ENCODE assay signal across 1 cellular context in the genomic region with DNA sequence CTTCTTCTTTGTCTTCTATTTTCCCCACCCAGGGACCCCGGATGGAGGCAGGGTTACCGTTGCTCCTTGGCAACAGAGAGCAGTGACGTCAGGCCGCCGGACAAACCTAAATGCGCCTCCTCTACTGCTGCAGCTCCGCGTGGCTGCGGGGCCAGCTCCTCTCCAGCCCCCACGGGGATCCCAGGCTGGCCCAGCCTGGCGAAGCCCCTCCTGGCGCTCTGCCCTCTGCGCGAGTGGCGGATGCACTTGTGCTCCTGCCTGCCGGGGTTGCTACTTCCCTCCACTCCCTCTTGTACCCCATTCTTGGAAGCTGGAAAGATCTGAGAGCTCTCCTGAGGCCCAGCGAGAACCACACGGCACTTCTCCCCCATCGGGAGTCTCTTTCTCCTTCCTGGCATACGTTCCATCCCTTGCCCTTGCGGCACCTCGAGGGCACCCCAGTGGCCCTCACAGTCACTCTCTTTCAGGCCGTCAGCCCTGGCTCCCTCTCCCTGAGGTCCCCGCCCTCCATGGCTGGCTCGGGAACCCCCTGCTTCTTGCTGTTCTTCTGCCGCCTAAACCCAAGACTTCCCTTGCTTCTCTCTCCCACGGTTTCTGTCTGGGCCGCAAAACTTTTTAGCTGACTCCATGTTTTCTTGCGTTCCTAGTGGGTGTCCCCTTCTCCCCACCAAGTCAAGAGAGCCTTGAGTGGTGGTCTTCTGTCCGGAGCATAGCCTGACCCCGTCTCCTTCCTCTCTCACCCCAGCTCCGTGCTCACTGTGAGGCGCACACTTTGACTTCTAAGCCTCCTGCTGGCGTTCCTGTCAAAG.
TF ChIP-seq lines count a peak whose summit lies in the region.

No MANE protein-coding gene starts in this region.

TF ChIP-seq in H1, 55 proteins besides CTCF, POLR2A, EP300 and RAD21:
- TF ChIP-seq JUND (IDR thresholded peaks at IDR 0.05; ENCODE audit: low read length): no peak
- no peak for TF ChIP-seq RFX5 (IDR thresholded peaks at IDR 0.05; ENCODE audit: borderline replicate concordance, low read depth, low read length)
- TF ChIP-seq KDM5A (IDR thresholded peaks at IDR 0.05; ENCODE audit: low read length): no peak
- no peak for TF ChIP-seq TAF1 (IDR thresholded peaks at IDR 0.05; ENCODE audit: low read depth, low read length)
- TF ChIP-seq SP2 (IDR thresholded peaks at IDR 0.05; ENCODE audit: low read length): no peak
